ENCODE assay signal across 1 cellular context in genomic region chr11:120168960-120169681, GRCh38.
TF ChIP-seq lines count a peak whose summit lies in the region.

No MANE protein-coding gene starts in this region.

TF ChIP-seq in K562, 482 proteins besides CTCF, POLR2A, EP300 and RAD21 (continued from another document):
- TF ChIP-seq, protein P1, sequence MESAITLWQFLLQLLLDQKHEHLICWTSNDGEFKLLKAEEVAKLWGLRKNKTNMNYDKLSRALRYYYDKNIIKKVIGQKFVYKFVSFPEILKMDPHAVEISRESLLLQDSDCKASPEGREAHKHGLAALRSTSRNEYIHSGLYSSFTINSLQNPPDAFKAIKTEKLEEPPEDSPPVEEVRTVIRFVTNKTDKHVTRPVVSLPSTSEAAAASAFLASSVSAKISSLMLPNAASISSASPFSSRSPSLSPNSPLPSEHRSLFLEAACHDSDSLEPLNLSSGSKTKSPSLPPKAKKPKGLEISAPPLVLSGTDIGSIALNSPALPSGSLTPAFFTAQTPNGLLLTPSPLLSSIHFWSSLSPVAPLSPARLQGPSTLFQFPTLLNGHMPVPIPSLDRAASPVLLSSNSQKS (CRISPR knock-in tag; IDR thresholded peaks at IDR 0.05): no peak
- TF ChIP-seq MTA3 (IDR thresholded peaks at IDR 0.05; ENCODE audit: borderline replicate concordance): peak; percentile 50; the same call in 1 of the 2 replicates
- no peak for TF ChIP-seq ZFP36 (IDR thresholded peaks at IDR 0.05; ENCODE audit: low read depth, low read length, partially characterized antibody)
- no peak for TF ChIP-seq SMAD1 (IDR thresholded peaks at IDR 0.05; ENCODE audit: low read depth, low read length, partially characterized antibody)
- TF ChIP-seq, protein P2, sequence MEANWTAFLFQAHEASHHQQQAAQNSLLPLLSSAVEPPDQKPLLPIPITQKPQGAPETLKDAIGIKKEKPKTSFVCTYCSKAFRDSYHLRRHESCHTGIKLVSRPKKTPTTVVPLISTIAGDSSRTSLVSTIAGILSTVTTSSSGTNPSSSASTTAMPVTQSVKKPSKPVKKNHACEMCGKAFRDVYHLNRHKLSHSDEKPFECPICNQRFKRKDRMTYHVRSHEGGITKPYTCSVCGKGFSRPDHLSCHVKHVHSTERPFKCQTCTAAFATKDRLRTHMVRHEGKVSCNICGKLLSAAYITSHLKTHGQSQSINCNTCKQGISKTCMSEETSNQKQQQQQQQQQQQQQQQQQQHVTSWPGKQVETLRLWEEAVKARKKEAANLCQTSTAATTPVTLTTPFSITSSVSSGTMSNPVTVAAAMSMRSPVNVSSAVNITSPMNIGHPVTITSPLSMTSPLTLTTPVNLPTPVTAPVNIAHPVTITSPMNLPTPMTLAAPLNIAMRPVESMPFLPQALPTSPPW (CRISPR knock-in tag; IDR thresholded peaks at IDR 0.05): peak; percentile 17; the same call in 1 of the 2 replicates
- TF ChIP-seq PHF20 (IDR thresholded peaks at IDR 0.05; ENCODE audit: partially characterized antibody): peak; percentile 51
- peak; percentile 30 to 67 for TF ChIP-seq E2F6 (IDR thresholded peaks at IDR 0.05; ENCODE audit: borderline replicate concordance in 1 of 2, extremely low read depth in 1 of 2, insufficient read depth in 1 of 2, insufficient read length in 1 of 2, low read depth in 1 of 2, low read length in 1 of 2, poor library complexity in 1 of 2, severe bottlenecking in 1 of 2)
- TF ChIP-seq ETV1 (tag; conservative IDR thresholded peaks at IDR 0.05; ENCODE audit: low read depth): no peak
- peak; percentile 74; the same call in 1 of the 2 replicates for TF ChIP-seq ZBTB7A (IDR thresholded peaks at IDR 0.05; ENCODE audit: borderline replicate concordance, control insufficient read depth, low read depth, low read length)
- peak in 1 of 3 experiments; percentile 48 for TF ChIP-seq YY1 (IDR thresholded peaks at IDR 0.05; ENCODE audit: borderline replicate concordance in 1 of 3, control insufficient read depth in 1 of 3, extremely low read depth in 1 of 3, insufficient read depth in 3 of 3, insufficient read length in 1 of 3, insufficient replicate concordance in 2 of 3, low read depth in 1 of 3, low read length in 2 of 3)
- no peak for TF ChIP-seq ZNF174 (CRISPR knock-in tag; IDR thresholded peaks at IDR 0.05)
- TF ChIP-seq TBP (optimal IDR thresholded peaks at IDR 0.05; ENCODE audit: low read depth, low read length): no peak
- no peak for TF ChIP-seq SUPT5H (IDR thresholded peaks at IDR 0.05)
- peak; percentile 32 for TF ChIP-seq HMGN3 (IDR thresholded peaks at IDR 0.05; ENCODE audit: borderline replicate concordance, extremely low read depth, insufficient read length, low read depth, low read length)
